ENCODE assay signal across 14 cellular contexts in the genomic region with DNA sequence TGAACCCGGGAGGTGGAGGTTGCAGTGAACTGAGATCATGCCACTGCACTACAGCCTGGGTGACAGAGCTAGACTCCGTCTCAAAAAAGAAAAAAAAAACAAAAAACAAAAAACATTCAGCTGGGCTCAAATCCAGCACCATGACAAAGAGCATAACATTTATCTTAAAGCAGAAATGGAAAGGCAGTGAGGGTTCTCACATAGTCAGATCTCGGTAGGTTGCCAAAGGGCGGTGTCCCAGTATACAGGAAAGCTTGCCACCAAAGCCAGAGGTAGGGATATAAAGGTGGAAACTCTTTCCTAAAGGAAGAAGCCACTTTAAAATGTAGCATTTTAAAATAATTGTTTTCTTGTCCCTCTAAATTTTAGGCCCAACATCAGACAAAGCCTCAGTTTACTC.
"Had no signal": no experiment of that assay in that cellular context is flagged by ENCODE, and none has a peak within 500 bp of the region (broad histone marks: within the 10 kb centered on the region; RNA-seq: fewer than 3 reads in every experiment).

No MANE protein-coding gene starts in this region.

- H3K27me3 ChIP-seq: cardiac muscle cell, pancreas, SJSA1, upper lobe of left lung had no signal

- DNase-seq: activated CD4-positive, alpha-beta T cell treated with anti-CD3 and anti-CD28 coated beads for 36 hours; activated CD8-positive, alpha-beta memory T cell treated with anti-CD3 and anti-CD28 coated beads, Interleukin-2, amount 50 U/mL, for 4 hours; activated CD8-positive, alpha-beta T cell treated with anti-CD3 and anti-CD28 coated beads for 36 hours; activated naive CD4-positive, alpha-beta T cell; activated T-cell treated with anti-CD3 and anti-CD28 coated beads, Interleukin-2, amount 50 U/mL, for 72 hours; effector CD4-positive, alpha-beta T cell; T-helper 1 cell had no signal

- FAIRE-seq: colon, endothelial cell of umbilical vein, pancreas had no signal

- H3K36me3 ChIP-seq: cardiac muscle cell, pancreas, SJSA1, upper lobe of left lung had no signal

- H3K9me3 ChIP-seq: pancreas, SJSA1, upper lobe of left lung had no signal

- ATAC-seq: activated CD4-positive, alpha-beta T cell treated with anti-CD3 and anti-CD28 coated beads for 36 hours; activated CD8-positive, alpha-beta T cell treated with anti-CD3 and anti-CD28 coated beads for 36 hours; activated T-cell treated with anti-CD3 and anti-CD28 coated beads, Interleukin-2, amount 50 U/mL, for 72 hours; stimulated activated effector memory CD8-positive, alpha-beta T cell treated with anti-CD3 and anti-CD28 coated beads, Interleukin-12 subunit alpha, Interleukin-12 subunit beta, amount 100 ng/mL, for 72 hours had no signal

- H3K27ac ChIP-seq: cardiac muscle cell, SJSA1 had no signal

- H3K4me3 ChIP-seq: cardiac muscle cell, pancreas, SJSA1, upper lobe of left lung had no signal

- H3K4me1 ChIP-seq: SJSA1 had no signal
